In the genomic region with DNA sequence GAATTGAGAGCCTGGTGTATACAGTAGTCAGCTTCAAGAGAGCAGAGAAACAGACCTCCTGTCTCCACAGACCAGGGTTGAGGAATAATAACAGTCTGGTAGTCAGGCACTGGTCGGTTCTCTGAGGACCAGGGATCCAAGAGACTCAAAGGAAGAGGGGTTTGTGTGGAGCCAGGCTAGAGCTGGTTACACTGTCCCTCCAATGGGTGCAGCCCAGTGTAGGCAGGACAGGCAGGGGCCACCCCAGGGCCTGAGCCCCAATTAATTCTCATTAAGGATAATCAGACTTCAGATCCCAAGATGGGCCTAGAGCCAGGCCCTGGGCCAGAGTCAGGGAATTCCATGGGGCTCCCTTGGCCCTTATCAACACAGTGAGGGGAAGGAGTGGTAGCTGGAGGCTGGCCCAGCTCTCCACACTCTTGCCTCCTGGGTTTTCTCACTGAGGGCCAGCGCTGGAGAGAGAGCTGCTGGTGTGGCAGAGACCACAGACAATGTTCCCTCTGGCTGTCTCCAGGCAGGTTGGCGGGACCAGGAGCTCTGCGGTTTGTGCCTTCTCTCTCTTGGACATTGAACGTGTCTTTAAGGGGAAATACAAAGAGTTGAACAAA, we compare ENCODE assay signal across 12 cellular contexts. TPM values are rescaled to one million over a fixed set of nuclear protein-coding genes. Genes with fewer than 3 reads are reported as not detected.
DNase-seq lines count a peak whose midpoint lies in the region; ATAC-seq and TF ChIP-seq lines count a peak whose summit lies in the region.
"Had no signal": no experiment of that assay in that cellular context is flagged by ENCODE, and none has a peak within 500 bp of the region (broad histone marks: within the 10 kb centered on the region; RNA-seq: fewer than 3 reads in every experiment).

No MANE protein-coding gene starts in this region.

- WGBS in psoas muscle, 3 donors = 88 to 93% (median 93%) methylated on average over 5 of the region's 5 CpGs

- no peaks in the 10 kb centered on the region for H3K36me3 Mint-ChIP-seq in T-helper 17 cell (ENCODE audit: low read depth)

- peak overlapping the region; percentile 87 for H3K27ac Mint-ChIP-seq in T-helper 17 cell

- peak; percentile 49 for DNase-seq in ELF-1 (ENCODE audit: low read depth, low spot score)
- no peak for DNase-seq in T-helper 17 cell
- DNase-seq in left ventricle myocardium superior = peak; percentile 64
- DNase-seq in psoas muscle = no peak
- DNase-seq in NCI-H524 (lab: John Stamatoyannopoulos, UW) = no peak
- DNase-seq in hippocampal formation (lab: John Stamatoyannopoulos, UW) = no peak
- DNase-seq in KG1 (lab: John Stamatoyannopoulos, UW) = no peak
- DNase-seq: activated naive CD4-positive, alpha-beta T cell treated with Interleukin-2 at 50 U/mL for 16 hours; NCI-H510A had no signal

- H3K4me3 ChIP-seq in psoas muscle = no peak overlapping the region

- no peak for TF ChIP-seq CTCF in psoas muscle (IDR thresholded peaks at IDR 0.05)

- H3K4me3 Mint-ChIP-seq in T-helper 17 cell = no peak overlapping the region
- H3K4me3 Mint-ChIP-seq: T-helper 1 cell treated with Interleukin-12 subunit alpha and Interleukin-12 subunit beta and Interleukin-4 antibody, amounts not matched to agents 30 μg/mL and 1 μg/mL, for 36 hours had no signal

- H3K27me3 Mint-ChIP-seq in T-helper 17 cell = no peaks in the 10 kb centered on the region

- no peaks in the 10 kb centered on the region for H3K27me3 ChIP-seq in psoas muscle (ENCODE audit: insufficient read depth in 3 of 3, low read length in 2 of 3)
- H3K27me3 ChIP-seq: esophagus muscularis mucosa had no signal

- intact Hi-C loops in left ventricle myocardium superior (cut with micrococcal nuclease) = no loop called here
- intact Hi-C loops in psoas muscle (cut with DNase I) = loop anchor here in 1 of 2 donors (5.0 kb wide), 1 partner anchor 50 kb away; the partner anchor contains the start of gene PMF1

- no peaks in the 10 kb centered on the region for H3K36me3 ChIP-seq in psoas muscle (ENCODE audit: insufficient read depth in 1 of 2, low read depth in 1 of 2)
- H3K36me3 ChIP-seq: esophagus muscularis mucosa had no signal

- H3K4me1 Mint-ChIP-seq in T-helper 17 cell = peaks cover 19% of the 10 kb centered on the region

- H3K4me1 ChIP-seq in psoas muscle = peaks cover 14% of the 10 kb centered on the region

- ATAC-seq in T-helper 17 cell = no peak
- peak; percentile 63 for ATAC-seq in left ventricle myocardium superior
- ATAC-seq in psoas muscle = no peak
- ATAC-seq in GM18867 (IDR thresholded peaks at IDR 0.05; ENCODE audit: unreplicated experiment) = no peak

- H3K9me3 ChIP-seq in T-helper 17 cell (ENCODE audit: control insufficient read depth, low read length, poor library complexity, severe bottlenecking) = no peaks in the 10 kb centered on the region
- H3K9me3 ChIP-seq in psoas muscle = no peaks in the 10 kb centered on the region
- H3K9me3 ChIP-seq: esophagus muscularis mucosa had no signal

- peak overlapping the region; percentile 95 for H3K27ac ChIP-seq in psoas muscle

RNA-seq across cellular contexts. Expression of gene SEMA4A, which starts 9.1 kb away (rescaled TPM):
- total RNA-seq in T-helper 17 cell = 10 to 100 TPM; 21.7 to 58.1 TPM
- 0.69 TPM for total RNA-seq in left ventricle myocardium superior
- total RNA-seq in psoas muscle = 1 to 10 TPM; 1.2 to 3.4 (median 2.4) TPM
- 1 to 10 TPM in 1 of 3 donors, under 1 TPM in 2; 0.77 to 1.8 (median 0.82) TPM for polyA plus RNA-seq in psoas muscle

RNA-seq across cellular contexts. Expression of gene SLC25A44, which starts 31.4 kb away (rescaled TPM):
- total RNA-seq in T-helper 17 cell (10 to 100 TPM; 14.4 to 21.6 TPM), left ventricle myocardium superior (15.3 TPM), psoas muscle (10 to 100 TPM; 11.2 to 29.8 (median 20.1) TPM)
- polyA plus RNA-seq in psoas muscle = 10 to 100 TPM; 13.6 to 40.3 (median 21.1) TPM

RNA-seq across cellular contexts. Expression of gene LMNA, which starts 48.0 kb away (rescaled TPM):
- total RNA-seq in T-helper 17 cell (1,000 to 10,000 TPM in 1 of 2 donors, 100 to 1,000 TPM in 1; 919 to 1,908 TPM), left ventricle myocardium superior (252 TPM), psoas muscle (100 to 1,000 TPM; 161 to 392 (median 291) TPM)
- 100 to 1,000 TPM; 114 to 237 (median 138) TPM for polyA plus RNA-seq in psoas muscle

RNA-seq across cellular contexts. Expression of gene PMF1, which starts 50.3 kb away (rescaled TPM):
- total RNA-seq in T-helper 17 cell (10 to 100 TPM; 59.1 to 73.2 TPM), left ventricle myocardium superior (65.1 TPM), psoas muscle (10 to 100 TPM; 47.9 to 72.1 (median 65.6) TPM)
- 10 to 100 TPM; 52.7 to 93.4 (median 91.0) TPM for polyA plus RNA-seq in psoas muscle

Comparison
In these comparisons a context has a peak if more than half of its experiments do, and no peak if none do; other contexts are left out.
1. DNase-seq: peak in ELF-1 (single experiment) and left ventricle myocardium superior (single experiment); none in T-helper 17 cell (0 of 3), psoas muscle (0 of 2), NCI-H524 (0 of 2), hippocampal formation (0 of 2) and KG1 (single experiment).
2. RNA of gene SEMA4A, which starts 9.1 kb away (total RNA-seq): 21.7 to 58.1 TPM in T-helper 17 cell; 1.2 to 3.4 TPM in psoas muscle and 0.69 TPM in left ventricle myocardium superior (single experiment); every median in the first group is over 4 times any median in the second.